In the genomic region with DNA sequence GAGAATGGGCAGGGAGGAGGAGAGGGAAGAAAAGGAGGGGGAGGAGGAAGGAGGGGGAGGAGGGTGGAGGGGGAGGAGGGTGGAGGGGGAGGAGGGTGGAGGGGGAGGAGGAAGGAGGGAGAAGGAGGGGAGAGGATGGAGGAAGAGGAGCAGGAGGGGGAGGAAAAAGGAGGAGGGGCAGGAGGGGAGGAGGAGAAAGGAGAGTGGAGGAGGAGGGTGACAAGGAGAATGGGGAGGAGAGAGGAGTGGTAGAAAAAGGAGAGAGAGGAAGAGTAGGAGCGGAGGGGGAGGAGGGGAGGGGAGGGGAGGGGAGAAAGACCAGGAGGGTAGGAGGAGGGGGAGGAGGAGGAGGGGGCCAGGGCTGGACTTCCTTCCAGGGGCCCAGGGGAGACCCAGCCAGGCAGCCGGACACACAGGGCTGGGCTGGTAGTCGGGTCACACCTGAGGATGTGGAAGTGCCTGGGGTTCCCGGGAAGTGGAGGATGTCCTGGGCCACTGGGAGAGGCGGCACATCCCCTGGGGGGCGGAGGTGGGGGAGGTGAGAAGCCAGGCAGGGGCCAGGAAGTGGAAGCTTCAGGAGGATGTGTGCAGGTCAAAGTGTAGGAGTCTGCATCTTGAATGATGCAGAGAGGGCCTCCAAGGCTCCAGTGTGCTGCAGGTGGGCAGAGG, we compare ENCODE assay signal across 13 cellular contexts. TPM values are rescaled to one million over a fixed set of nuclear protein-coding genes. Genes with fewer than 3 reads are reported as not detected.
DNase-seq lines count a peak whose midpoint lies in the region; ATAC-seq and TF ChIP-seq lines count a peak whose summit lies in the region.
"Had no signal": no experiment of that assay in that cellular context is flagged by ENCODE, and none has a peak within 500 bp of the region (broad histone marks: within the 10 kb centered on the region; RNA-seq: fewer than 3 reads in every experiment).

No MANE protein-coding gene starts in this region.

- H3K4me1 ChIP-seq in ectodermal cell (ENCODE audit: control insufficient read depth, insufficient read depth, low read length), result peaks cover 8% of the 10 kb centered on the region
- peaks cover 0 to 4% (median 3%) of the 10 kb centered on the region in 4 donors for H3K4me1 ChIP-seq in esophagus muscularis mucosa
- H3K4me1 ChIP-seq in gastroesophageal sphincter, result no peaks in the 10 kb centered on the region

- peak; percentile 22 for DNase-seq in DMS 273 (lab: John Stamatoyannopoulos, UW; ENCODE audit: unreplicated experiment)
- DNase-seq in DMS 273 treated with DMSO at 0.1 percent for 48 hours (lab: John Stamatoyannopoulos, UW), result no peak
- peak; percentile 11 for DNase-seq in Jurkat, Clone E6-1 (ENCODE audit: low read depth, low spot score)
- DNase-seq in nephron progenitor cell, result peak; percentile 36
- no peak for DNase-seq in DMS79 treated with DMSO at 0.1 percent for 48 hours (lab: John Stamatoyannopoulos, UW)
- no peak for DNase-seq in esophagus muscularis mucosa (ENCODE audit: extremely low spot score)
- DNase-seq: activated T-cell treated with anti-CD3 and anti-CD28 coated beads, Interleukin-2, amount 50 U/mL, for 4 hours; erythroblast; retina had no signal

- H3K36me3 ChIP-seq in ectodermal cell (ENCODE audit: control insufficient read depth, insufficient read depth, low read length) (peaks cover 8% of the 10 kb centered on the region), esophagus muscularis mucosa (peaks cover 14 to 60% (median 23%) of the 10 kb centered on the region in 4 donors), gastroesophageal sphincter (peaks cover 0 to 53% of the 10 kb centered on the region in 2 donors)

- H3K9me3 ChIP-seq in ectodermal cell (ENCODE audit: control insufficient read depth, low read length), result no peaks in the 10 kb centered on the region
- H3K9me3 ChIP-seq in esophagus muscularis mucosa, result peaks cover 0 to 10% (median 8%) of the 10 kb centered on the region in 4 donors
- peaks cover 0 to 15% (median 0%) of the 10 kb centered on the region in 3 donors for H3K9me3 ChIP-seq in gastroesophageal sphincter

- ATAC-seq in gastroesophageal sphincter, result no peak

- peaks cover 17% of the 10 kb centered on the region for H3K9me3 Mint-ChIP-seq in nephron progenitor cell
- H3K9me3 Mint-ChIP-seq: activated T-cell treated with anti-CD3 and anti-CD28 coated beads, Interleukin-2, amount 50 U/mL, for 4 hours had no signal

- H3K27me3 ChIP-seq in ectodermal cell (ENCODE audit: control insufficient read depth, insufficient read depth, low read length, poor library complexity, severe bottlenecking), result no peaks in the 10 kb centered on the region
- H3K27me3 ChIP-seq in esophagus muscularis mucosa, result no peaks in the 10 kb centered on the region
- H3K27me3 ChIP-seq in gastroesophageal sphincter, result no peaks in the 10 kb centered on the region

- H3K4me3 Mint-ChIP-seq in nephron progenitor cell, result no peak overlapping the region
- H3K4me3 Mint-ChIP-seq: activated T-cell treated with anti-CD3 and anti-CD28 coated beads, Interleukin-2, amount 50 U/mL, for 4 hours had no signal

- H3K36me3 Mint-ChIP-seq in nephron progenitor cell (ENCODE audit: low read depth), result peaks cover 30% of the 10 kb centered on the region

- no peak overlapping the region for H3K4me3 ChIP-seq in Jurkat, Clone E6-1 (ENCODE audit: low read length)
- H3K4me3 ChIP-seq in ectodermal cell (ENCODE audit: insufficient read depth, low read depth, low read length) (no peak overlapping the region), esophagus muscularis mucosa (no peak overlapping the region), gastroesophageal sphincter (no peak overlapping the region)
- H3K4me3 ChIP-seq: thoracic aorta had no signal

- TF ChIP-seq EP300 in esophagus muscularis mucosa (IDR thresholded peaks at IDR 0.05), result no peak
- TF ChIP-seq EP300 in gastroesophageal sphincter (IDR thresholded peaks at IDR 0.05), result no peak

- no peak for TF ChIP-seq CTCF in nephron progenitor cell (IDR thresholded peaks at IDR 0.05)
- TF ChIP-seq CTCF in esophagus muscularis mucosa (IDR thresholded peaks at IDR 0.05), result no peak
- TF ChIP-seq CTCF in gastroesophageal sphincter (IDR thresholded peaks at IDR 0.05), result no peak

- peaks cover 15% of the 10 kb centered on the region for H3K4me1 Mint-ChIP-seq in nephron progenitor cell

- TF ChIP-seq POLR2A in esophagus muscularis mucosa (IDR thresholded peaks at IDR 0.05; ENCODE audit: low read depth), result no peak
- no peak for TF ChIP-seq POLR2A in gastroesophageal sphincter (IDR thresholded peaks at IDR 0.05)

- H3K27ac ChIP-seq in ectodermal cell (ENCODE audit: insufficient read depth, low read depth, low read length, poor library complexity, severe bottlenecking) (peak overlapping the region; percentile 65), esophagus muscularis mucosa (replicated peaks in 1 of 4) (peak overlapping the region in 2 of 4 donors; percentile 0 to 14), gastroesophageal sphincter (no peak overlapping the region)
- H3K27ac ChIP-seq: 22Rv1, thoracic aorta had no signal

- peak overlapping the region; percentile 57 for H3K27ac Mint-ChIP-seq in nephron progenitor cell

- 22 to 26% methylated on average over 6 of the region's 6 CpGs for WGBS in ectodermal cell, 2 experiments
- WGBS in esophagus muscularis mucosa, result 42% methylated on average over 6 of the region's 6 CpGs
- 38% methylated on average over 6 of the region's 6 CpGs; no CpG with 5 or more reads in 1 of the 2 donors for WGBS in gastroesophageal sphincter (ENCODE audit: low coverage in 1 of 2), 2 donors

- intact Hi-C loops in esophagus muscularis mucosa (cut with DNase I), result no loop called here

- no peaks in the 10 kb centered on the region for H3K27me3 Mint-ChIP-seq in nephron progenitor cell (ENCODE audit: low read depth, poor library complexity)

RNA-seq across cellular contexts. Expression of a gene that starts 18.7 kb away (rescaled TPM):
- 1.4 TPM for polyA plus RNA-seq in Jurkat, Clone E6-1 (2012; ENCODE audit: insufficient read depth, insufficient read length)
- polyA plus RNA-seq in ectodermal cell (2013, experiment 1 of 4), result not detected
- 0.11 TPM for polyA plus RNA-seq in ectodermal cell (2013, experiment 2 of 4)
- not detected for polyA plus RNA-seq in ectodermal cell (2013, experiment 3 of 4)
- polyA plus RNA-seq in ectodermal cell (2013, experiment 4 of 4), result not detected
- total RNA-seq in esophagus muscularis mucosa, result 10 to 100 TPM in 3 of 4 donors, 1 to 10 TPM in 1; 5.0 to 19.1 (median 11.4) TPM
- total RNA-seq in gastroesophageal sphincter, result 10 to 100 TPM in 1 of 4 donors, 1 to 10 TPM in 3; 3.6 to 10.2 (median 6.7) TPM

RNA-seq across cellular contexts. Expression of a gene that starts 36.6 kb away (rescaled TPM):
- 177 TPM for polyA plus RNA-seq in Jurkat, Clone E6-1 (2012; ENCODE audit: insufficient read depth, insufficient read length)
- polyA plus RNA-seq in ectodermal cell (2013, experiment 1 of 4), result 453 TPM
- polyA plus RNA-seq in ectodermal cell (2013, experiment 2 of 4), result 444 TPM
- polyA plus RNA-seq in ectodermal cell (2013, experiment 3 of 4), result 381 TPM
- 399 TPM for polyA plus RNA-seq in ectodermal cell (2013, experiment 4 of 4)
- total RNA-seq in esophagus muscularis mucosa (100 to 1,000 TPM; 266 to 339 (median 313) TPM), gastroesophageal sphincter (100 to 1,000 TPM; 204 to 408 (median 268) TPM)

Comparison
In these comparisons a context has a peak if more than half of its experiments do, and no peak if none do; other contexts are left out.
1. DNase-seq: peak in DMS 273 (single experiment), Jurkat, Clone E6-1 (single experiment) and nephron progenitor cell (single experiment); none in DMS 273 treated with DMSO at 0.1 percent for 48 hours (single experiment), DMS79 treated with DMSO at 0.1 percent for 48 hours (single experiment) and esophagus muscularis mucosa (single experiment).